ENCODE assay signal across 8 cellular contexts in genomic region chr17:78717431-78717980, GRCh38.
DNase-seq lines count a peak whose midpoint lies in the region; ATAC-seq and TF ChIP-seq lines count a peak whose summit lies in the region.

No MANE protein-coding gene starts in this region.

- no peaks in the 10 kb centered on the region for H3K9me3 Mint-ChIP-seq in activated naive CD4-positive, alpha-beta T cell treated with anti-CD3 and anti-CD28 coated beads for 36 hours
- H3K9me3 Mint-ChIP-seq in endodermal cell: no peaks in the 10 kb centered on the region
- no peaks in the 10 kb centered on the region for H3K9me3 Mint-ChIP-seq in naive B cell
- H3K9me3 Mint-ChIP-seq in progenitor cell of endocrine pancreas (ENCODE audit: low read depth): no peaks in the 10 kb centered on the region

- 66 to 70% methylated on average over 13 to 14 of the region's 14 CpGs for WGBS in endodermal cell (ENCODE audit: insufficient coverage in 1 of 2, insufficient read length in 1 of 2), 2 experiments

- no peaks in the 10 kb centered on the region for H3K36me3 Mint-ChIP-seq in activated naive CD4-positive, alpha-beta T cell treated with anti-CD3 and anti-CD28 coated beads for 36 hours (ENCODE audit: low read depth)
- H3K36me3 Mint-ChIP-seq in endodermal cell (ENCODE audit: low read depth): no peaks in the 10 kb centered on the region
- H3K36me3 Mint-ChIP-seq in naive B cell: peaks cover 0 to 6% of the 10 kb centered on the region in 2 donors
- no peaks in the 10 kb centered on the region for H3K36me3 Mint-ChIP-seq in progenitor cell of endocrine pancreas (ENCODE audit: insufficient read depth)

- POLR2A ChIA-PET in Panc1 (lab: Charles Lee): interaction anchor here (0.7 kb wide), 1 partner anchor 10 kb away, joined by 6 read pairs; no protein-coding TSS in a partner anchor

- in situ Hi-C loops in Panc1 (cut with HindIII; ENCODE audit: low pct_unique_long_range_greater_than_20kb, low sequenced_read_pairs): no loop called here

- CTCF ChIA-PET in activated naive CD4-positive, alpha-beta T cell treated with anti-CD3 and anti-CD28 coated beads for 36 hours (lab: Charles Lee): interaction anchor here (1.1 to 2.7 kb wide), 5 partner anchors 9 to 82 kb away, joined by 3 to 18 read pairs (median 5); no protein-coding TSS in a partner anchor
- CTCF ChIA-PET in Panc1 (lab: Charles Lee): interaction anchor here (1.0 to 1.2 kb wide), 2 partner anchors 9 to 296 kb away, joined by 3 to 6 read pairs; no protein-coding TSS in a partner anchor

- no peaks in the 10 kb centered on the region for H3K27me3 ChIP-seq in Panc1 (ENCODE audit: control insufficient read depth, insufficient read depth, low read length)
- no peaks in the 10 kb centered on the region for H3K27me3 ChIP-seq in endodermal cell (ENCODE audit: control insufficient read depth, insufficient read depth, low read length, poor library complexity, severe bottlenecking)

- DNase-seq in activated naive CD4-positive, alpha-beta T cell treated with anti-CD3 and anti-CD28 coated beads for 36 hours: no peak
- DNase-seq in activated naive CD4-positive, alpha-beta T cell (lab: John Stamatoyannopoulos, UW): no peak
- DNase-seq in Panc1 (ENCODE audit: low read depth, low spot score) (no peak), endodermal cell (peak; percentile 42), naive B cell (no peak), progenitor cell of endocrine pancreas (ENCODE audit: low spot score, unreplicated experiment) (no peak)

- H3K36me3 ChIP-seq in Panc1 (ENCODE audit: control insufficient read depth, insufficient read depth, low read length): no peaks in the 10 kb centered on the region
- no peaks in the 10 kb centered on the region for H3K36me3 ChIP-seq in endodermal cell (ENCODE audit: control insufficient read depth, insufficient read depth, low read length)

- peak overlapping the region; percentile 90 for H3K27ac Mint-ChIP-seq in activated naive CD4-positive, alpha-beta T cell treated with anti-CD3 and anti-CD28 coated beads for 36 hours
- H3K27ac Mint-ChIP-seq in endodermal cell (no peak overlapping the region), naive B cell (peak overlapping the region; percentile 60 to 96 (median 88)), progenitor cell of endocrine pancreas (no peak overlapping the region)

- H3K4me1 Mint-ChIP-seq in activated naive CD4-positive, alpha-beta T cell treated with anti-CD3 and anti-CD28 coated beads for 36 hours (ENCODE audit: low read depth): peaks cover 91% of the 10 kb centered on the region
- peaks cover 57% of the 10 kb centered on the region for H3K4me1 Mint-ChIP-seq in endodermal cell
- H3K4me1 Mint-ChIP-seq in naive B cell: peaks cover 69 to 91% (median 79%) of the 10 kb centered on the region in 3 donors
- peaks cover 49% of the 10 kb centered on the region for H3K4me1 Mint-ChIP-seq in progenitor cell of endocrine pancreas (ENCODE audit: low read depth)

- H3K27me3 Mint-ChIP-seq in activated naive CD4-positive, alpha-beta T cell treated with anti-CD3 and anti-CD28 coated beads for 36 hours (ENCODE audit: low read depth): no peaks in the 10 kb centered on the region
- H3K27me3 Mint-ChIP-seq in endodermal cell (ENCODE audit: insufficient read depth) (no peaks in the 10 kb centered on the region), naive B cell (no peaks in the 10 kb centered on the region), progenitor cell of endocrine pancreas (no peaks in the 10 kb centered on the region)

- H3K4me3 Mint-ChIP-seq in activated naive CD4-positive, alpha-beta T cell treated with anti-CD3 and anti-CD28 coated beads for 36 hours: peak overlapping the region; percentile 59
- H3K4me3 Mint-ChIP-seq in endodermal cell (no peak overlapping the region), naive B cell (peak overlapping the region; percentile 36 to 88 (median 72)), progenitor cell of endocrine pancreas (ENCODE audit: low read depth) (no peak overlapping the region)

- intact Hi-C loops in activated naive CD4-positive, alpha-beta T cell treated with anti-CD3 and anti-CD28 coated beads for 36 hours (cut with micrococcal nuclease): no loop called here
- intact Hi-C loops in Panc1 (cut with micrococcal nuclease; ENCODE audit: unreplicated experiment): no loop called here

- BruUV-seq in Panc1 (replicated peaks; lab: Mats Ljungman, UMichigan): no TSS peak

- TF ChIP-seq CTCF in Panc1 (IDR thresholded peaks at IDR 0.05): no peak
- TF ChIP-seq CTCF in endodermal cell (conservative IDR thresholded peaks at IDR 0.05): no peak
- no peak for TF ChIP-seq CTCF in progenitor cell of endocrine pancreas (IDR thresholded peaks at IDR 0.05; ENCODE audit: unreplicated experiment)

- H3K27ac ChIP-seq in Panc1 (ENCODE audit: low read length) (peak overlapping the region; percentile 72), endodermal cell (ENCODE audit: low read depth, low read length) (no peak overlapping the region)

- no peak overlapping the region for H3K9ac ChIP-seq in endodermal cell (ENCODE audit: extremely low read depth, low read length, poor library complexity, severe bottlenecking)

- H3K9me3 ChIP-seq in Panc1 (ENCODE audit: control insufficient read depth, insufficient read depth, low read depth, low read length) (no peaks in the 10 kb centered on the region), endodermal cell (ENCODE audit: control insufficient read depth, low read length) (no peaks in the 10 kb centered on the region)

- peak overlapping the region; percentile 37 to 61 for H3K4me3 ChIP-seq in Panc1 (ENCODE audit: low read depth in 2 of 2, low read length in 2 of 2)
- no peak overlapping the region for H3K4me3 ChIP-seq in endodermal cell (ENCODE audit: low read length)

- H3K4me1 ChIP-seq in Panc1 (ENCODE audit: control insufficient read depth, insufficient read depth, low read length): peaks cover 56% of the 10 kb centered on the region
- H3K4me1 ChIP-seq in endodermal cell (ENCODE audit: control insufficient read depth, insufficient read depth, low read length): peaks cover 19% of the 10 kb centered on the region

- peak; percentile 88 for ATAC-seq in Panc1
- ATAC-seq in naive B cell (ENCODE audit: low read depth in 2 of 2): no peak
- no peak for ATAC-seq in GM19324 (IDR thresholded peaks at IDR 0.05; ENCODE audit: low FRiP score, unreplicated experiment)
- ATAC-seq in HG03139 (IDR thresholded peaks at IDR 0.05; ENCODE audit: unreplicated experiment): no peak

Comparison
In these comparisons a context has a peak if more than half of its experiments do, and no peak if none do; other contexts are left out.
1. H3K27ac Mint-ChIP-seq: peak in activated naive CD4-positive, alpha-beta T cell treated with anti-CD3 and anti-CD28 coated beads for 36 hours (single experiment) and naive B cell (6 of 6); none in endodermal cell (single experiment) and progenitor cell of endocrine pancreas (single experiment).
2. H3K4me3 Mint-ChIP-seq: peak in activated naive CD4-positive, alpha-beta T cell treated with anti-CD3 and anti-CD28 coated beads for 36 hours (single experiment) and naive B cell (8 of 8); none in endodermal cell (single experiment) and progenitor cell of endocrine pancreas (single experiment).